8 cellular contexts compared by ENCODE assay signal in the genomic region with DNA sequence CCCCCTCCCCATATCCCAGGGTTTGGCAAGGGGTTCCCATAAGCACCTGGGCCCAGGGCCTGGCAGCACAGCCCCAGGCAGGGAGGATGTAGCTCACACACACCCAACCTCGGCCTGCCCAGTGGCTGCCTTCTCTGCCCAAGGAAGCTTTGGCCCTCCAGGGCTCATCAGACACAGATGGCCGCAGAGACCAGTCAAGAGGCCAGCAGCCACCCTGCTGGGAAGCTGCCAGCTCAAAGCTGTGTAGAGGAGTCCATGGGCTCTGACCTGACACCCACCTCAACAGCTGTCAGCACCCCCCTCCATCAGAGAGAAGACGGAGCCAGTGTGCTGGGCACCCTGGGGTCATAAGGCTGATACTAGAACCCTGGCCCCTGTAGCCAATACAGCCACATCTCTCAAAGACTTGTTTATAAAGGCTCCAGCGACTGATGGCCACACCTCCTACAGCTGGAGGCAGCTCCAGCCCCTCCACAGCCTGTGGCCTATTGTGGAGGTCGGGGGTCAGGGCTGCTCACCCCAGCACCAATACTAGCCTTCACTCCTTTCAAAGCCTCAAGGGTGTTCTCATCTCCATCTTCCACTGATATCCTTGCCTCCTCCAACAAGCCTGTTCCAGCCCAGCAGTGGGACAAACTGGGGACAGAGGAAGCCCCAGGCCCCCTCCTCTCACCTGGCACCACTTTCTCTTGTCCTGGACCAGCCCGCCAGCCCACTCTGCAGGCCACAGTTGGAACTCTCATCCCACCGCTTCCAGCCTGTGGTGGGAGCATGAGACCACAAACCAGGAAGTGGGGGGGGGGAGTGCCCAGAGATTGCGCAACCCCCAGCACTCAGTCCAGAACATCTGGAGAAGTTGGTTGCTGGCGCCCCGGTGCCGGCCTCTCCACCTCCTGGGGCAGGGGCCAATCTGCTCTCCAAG. TPM values are rescaled to one million over a fixed set of nuclear protein-coding genes. Genes with fewer than 3 reads are reported as not detected.
A peak's percentile ranks its signal among the peaks of the same experiment; 100 is the strongest.
DNase-seq lines count a peak whose midpoint lies in the region; ATAC-seq and TF ChIP-seq lines count a peak whose summit lies in the region.

No MANE protein-coding gene starts in this region.

- no peak overlapping the region for H3K4me3 ChIP-seq in Panc1 (ENCODE audit: low read depth in 2 of 2, low read length in 2 of 2)

- H3K36me3 ChIP-seq in Panc1 (ENCODE audit: control insufficient read depth, insufficient read depth, low read length), result no peaks in the 10 kb centered on the region

- H3K4me3 Mint-ChIP-seq in naive B cell, result peak overlapping the region in 7 of 8 donors; percentile 78 to 92 (median 87)

- BruUV-seq in Panc1 (replicated peaks; lab: Mats Ljungman, UMichigan), result no TSS peak

- TF ChIP-seq CTCF in Panc1 (IDR thresholded peaks at IDR 0.05), result no peak

- peaks cover 53% of the 10 kb centered on the region for H3K4me1 ChIP-seq in Panc1 (ENCODE audit: control insufficient read depth, insufficient read depth, low read length)

- H3K27me3 ChIP-seq in Panc1 (ENCODE audit: control insufficient read depth, insufficient read depth, low read length), result no peaks in the 10 kb centered on the region

- H3K9me3 ChIP-seq in Panc1 (ENCODE audit: control insufficient read depth, insufficient read depth, low read depth, low read length), result no peaks in the 10 kb centered on the region

- H3K36me3 Mint-ChIP-seq in naive B cell, result no peaks in the 10 kb centered on the region

- peaks cover 27 to 41% (median 38%) of the 10 kb centered on the region in 3 donors for H3K4me1 Mint-ChIP-seq in naive B cell

- H3K27ac Mint-ChIP-seq in naive B cell, result peak overlapping the region in 2 of 6 donors; percentile 51 to 61

- no peak for ATAC-seq in Panc1
- ATAC-seq in naive B cell (ENCODE audit: low read depth in 2 of 2), result no peak
- ATAC-seq in GM18873 (IDR thresholded peaks at IDR 0.05; ENCODE audit: low FRiP score, unreplicated experiment), result no peak

- H3K27ac ChIP-seq in Panc1 (ENCODE audit: low read length), result peak overlapping the region; percentile 11; the same call in 1 of the 2 replicates

- in situ Hi-C loops in Panc1 (cut with HindIII; ENCODE audit: low pct_unique_long_range_greater_than_20kb, low sequenced_read_pairs), result no loop called here

- intact Hi-C loops in Panc1 (cut with micrococcal nuclease; ENCODE audit: unreplicated experiment), result no loop called here

- peaks cover 0 to 2% (median 0%) of the 10 kb centered on the region in 7 donors for H3K9me3 Mint-ChIP-seq in naive B cell

- POLR2A ChIA-PET in Panc1 (lab: Charles Lee), result no interaction called here

- DNase-seq in SIG-M5 treated with dmso at 0.1 percent for 504 hours (lab: John Stamatoyannopoulos, UW; ENCODE audit: unreplicated experiment) (peak; percentile 77), SIG-M5 (lab: John Stamatoyannopoulos, UW) (no peak), Panc1 (ENCODE audit: low read depth, low spot score) (no peak), ecto neural progenitor cell (ENCODE audit: low spot score) (peak; percentile 64), naive B cell (no peak), NCI-H1436 treated with DMSO at 0.1 percent for 48 hours (lab: John Stamatoyannopoulos, UW) (no peak), COR-L47 (lab: John Stamatoyannopoulos, UW) (no peak)

- peaks cover 9 to 33% (median 27%) of the 10 kb centered on the region in 3 donors for H3K27me3 Mint-ChIP-seq in naive B cell

- CTCF ChIA-PET in Panc1 (lab: Charles Lee), result interaction anchor here (0.8 to 1.0 kb wide), 2 partner anchors 9 to 10 kb away, joined by 3 to 6 read pairs; no protein-coding TSS in a partner anchor

RNA-seq across cellular contexts. Expression of gene MPG, which starts 2.2 kb away (rescaled TPM):
- total RNA-seq in Panc1 (2021; ENCODE audit: unreplicated experiment), result 85.7 TPM
- 144 TPM for polyA plus RNA-seq in Panc1 (2012; ENCODE audit: insufficient read length)
- polyA plus RNA-seq in naive B cell (ENCODE audit: low read depth in 6 of 6), result 100 to 1,000 TPM in 1 of 6 donors, 10 to 100 TPM in 5; 81.3 to 119 (median 84.6) TPM

RNA-seq across cellular contexts. Expression of gene RHBDF1, which starts 3.4 kb away (rescaled TPM):
- total RNA-seq in Panc1 (2021; ENCODE audit: unreplicated experiment), result 41.7 TPM
- 44.5 TPM for polyA plus RNA-seq in Panc1 (2012; ENCODE audit: insufficient read length)
- under 1 TPM in 1 of 6 donors, not detected in 5; 0.08 TPM for polyA plus RNA-seq in naive B cell (ENCODE audit: low read depth in 6 of 6)

RNA-seq across cellular contexts. Expression of gene SNRNP25, which starts 22.2 kb away (rescaled TPM):
- 83.5 TPM for total RNA-seq in Panc1 (2021; ENCODE audit: unreplicated experiment)
- 128 TPM for polyA plus RNA-seq in Panc1 (2012; ENCODE audit: insufficient read length)
- polyA plus RNA-seq in naive B cell (ENCODE audit: low read depth in 6 of 6), result 100 to 1,000 TPM in 1 of 6 donors, 10 to 100 TPM in 5; 43.3 to 111 (median 67.2) TPM

RNA-seq across cellular contexts. Expression of gene POLR3K, which starts 22.4 kb away (rescaled TPM):
- total RNA-seq in Panc1 (2021; ENCODE audit: unreplicated experiment), result 35.7 TPM
- polyA plus RNA-seq in Panc1 (2012; ENCODE audit: insufficient read length), result 45.6 TPM
- 10 to 100 TPM; 39.0 to 57.3 (median 52.7) TPM for polyA plus RNA-seq in naive B cell (ENCODE audit: low read depth in 6 of 6)

Comparison
In these comparisons a context has a peak if more than half of its experiments do, and no peak if none do; other contexts are left out.
1. DNase-seq: peak in SIG-M5 treated with dmso at 0.1 percent for 504 hours (single experiment) and ecto neural progenitor cell (single experiment); none in SIG-M5 (single experiment), Panc1 (single experiment), naive B cell (single experiment), NCI-H1436 treated with DMSO at 0.1 percent for 48 hours (single experiment) and COR-L47 (single experiment).